In genomic region chr1:23692308-23692871, GRCh38 we compare ENCODE assay signal across 8 cellular contexts. TPM values are rescaled to one million over a fixed set of nuclear protein-coding genes. Genes with fewer than 3 reads are reported as not detected.
A peak's percentile ranks its signal among the peaks of the same experiment; 100 is the strongest.
DNase-seq lines count a peak whose midpoint lies in the region; ATAC-seq, FAIRE-seq and TF ChIP-seq lines count a peak whose summit lies in the region.

No MANE protein-coding gene starts in this region.

- peaks cover 42% of the 10 kb centered on the region for H3K4me1 Mint-ChIP-seq in astrocyte (ENCODE audit: low read depth, unreplicated experiment)

- peak overlapping the region; percentile 95 for H3K4me2 ChIP-seq in astrocyte (ENCODE audit: low read length)

- H3K36me3 ChIP-seq in astrocyte (ENCODE audit: insufficient read depth, low read length) (peaks cover 44% of the 10 kb centered on the region), lung (ENCODE audit: control insufficient read depth in 2 of 2, insufficient read depth in 2 of 2, low read length in 2 of 2) (peaks cover 29 to 31% of the 10 kb centered on the region in 2 donors), vagina (peaks cover 0 to 35% of the 10 kb centered on the region in 2 donors)

- no peak for TF ChIP-seq POLR2A in vagina (IDR thresholded peaks at IDR 0.05)

- H3K36me3 Mint-ChIP-seq in astrocyte (ENCODE audit: low read depth, unreplicated experiment) = peaks cover 33% of the 10 kb centered on the region

- H3K79me2 ChIP-seq in astrocyte (ENCODE audit: insufficient read depth, low read length) = peaks cover 59% of the 10 kb centered on the region

- peak overlapping the region; percentile 98 for H3K27ac Mint-ChIP-seq in astrocyte (ENCODE audit: unreplicated experiment)

- no peaks in the 10 kb centered on the region for H3K27me3 ChIP-seq in astrocyte (ENCODE audit: insufficient read depth, low read length)
- no peaks in the 10 kb centered on the region for H3K27me3 ChIP-seq in lung (ENCODE audit: control insufficient read depth, insufficient read depth)
- no peaks in the 10 kb centered on the region for H3K27me3 ChIP-seq in vagina

- H3K9me3 ChIP-seq in astrocyte (ENCODE audit: insufficient read depth, low read depth, low read length) (no peaks in the 10 kb centered on the region), lung (ENCODE audit: control insufficient read depth in 2 of 2, insufficient read depth in 1 of 2, low read length in 1 of 2) (no peaks in the 10 kb centered on the region), vagina (no peaks in the 10 kb centered on the region)

- H2AFZ ChIP-seq in astrocyte (ENCODE audit: low read depth, low read length) = no peak overlapping the region

- TF ChIP-seq CTCF in astrocyte (IDR thresholded peaks at IDR 0.05; ENCODE audit: insufficient read depth, low read depth, low read length) (no peak), lung (IDR thresholded peaks at IDR 0.05; ENCODE audit: control extremely low read depth, extremely low read depth) (no peak), vagina (IDR thresholded peaks at IDR 0.05) (no peak)

- H3K4me3 Mint-ChIP-seq in astrocyte (ENCODE audit: unreplicated experiment) = peak overlapping the region; percentile 98

- H3K9ac ChIP-seq in astrocyte (ENCODE audit: low read length) = peak overlapping the region; percentile 96

- H3K4me1 ChIP-seq in astrocyte (ENCODE audit: insufficient read depth, low read length) = peaks cover 34% of the 10 kb centered on the region
- peaks cover 2 to 19% of the 10 kb centered on the region in 2 donors for H3K4me1 ChIP-seq in lung (ENCODE audit: control insufficient read depth in 2 of 2, insufficient read depth in 2 of 2, low read length in 2 of 2)
- peaks cover 45% of the 10 kb centered on the region for H3K4me1 ChIP-seq in vagina

- no peaks in the 10 kb centered on the region for H3K27me3 Mint-ChIP-seq in astrocyte (ENCODE audit: low read depth, unreplicated experiment)

- peak overlapping the region; percentile 97 for H3K4me3 ChIP-seq in astrocyte (ENCODE audit: insufficient read depth, low read depth, low read length)
- peak overlapping the region; percentile 85 for H3K4me3 ChIP-seq in lung
- H3K4me3 ChIP-seq in vagina = peak overlapping the region; percentile 88 to 99

- peak; percentile 19 for DNase-seq in stimulated activated CD4-positive, alpha-beta T cell treated with anti-CD3 and anti-CD28 coated beads, Interleukin-4, amount 100 ng/mL, for 1 hour
- DNase-seq in stimulated activated CD4-positive, alpha-beta T cell treated with anti-CD3 and anti-CD28 coated beads, Interleukin-2, amount 100 ng/mL, for 48 hours = no peak
- DNase-seq in astrocyte (ENCODE audit: low read depth) (no peak), lung (ENCODE audit: low spot score) (no peak), vagina (ENCODE audit: extremely low spot score in 2 of 2) (no peak), A172 (ENCODE audit: low spot score) (no peak), ureter (ENCODE audit: low spot score) (no peak)

- FAIRE-seq in astrocyte (lab: Jason Lieb, UNC) = no peak

- no peaks in the 10 kb centered on the region for H3K9me3 Mint-ChIP-seq in astrocyte (ENCODE audit: unreplicated experiment)

- WGBS in lung, 2 donors = 10 to 14% methylated on average over 17 of the region's 17 CpGs

- H4K20me1 ChIP-seq in astrocyte (ENCODE audit: insufficient read depth, low read length) = peaks cover 55% of the 10 kb centered on the region

- intact Hi-C loops in vagina (cut with DNase I) = no loop called here

- peak overlapping the region; percentile 93 for H3K27ac ChIP-seq in astrocyte (ENCODE audit: low read depth, low read length)
- H3K27ac ChIP-seq in lung (ENCODE audit: low read depth in 1 of 2, low read length in 1 of 2) = peak overlapping the region; percentile 62 to 90
- H3K27ac ChIP-seq in vagina = peak overlapping the region; percentile 92

- ATAC-seq in lung (ENCODE audit: insufficient read depth, low FRiP score) (no peak), HG02981 (IDR thresholded peaks at IDR 0.05; ENCODE audit: unreplicated experiment) (no peak)

RNA-seq across cellular contexts. Expression of gene RPL11, which starts 0.8 kb away (rescaled TPM):
- total RNA-seq in astrocyte (737 and 804 TPM in 2 replicates), lung (1,000 to 10,000 TPM in 1 of 2 donors, 100 to 1,000 TPM in 1; 775 to 1,368 TPM), vagina (948 TPM), ureter (1,350 TPM)
- 1,000 to 10,000 TPM; 1,517 to 3,087 TPM for polyA plus RNA-seq in lung
- total RNA-seq in A172 (2014; rRNA removed; shearing (Covaris generic)) = 609 and 964 TPM in 2 replicates

RNA-seq across cellular contexts. Expression of gene ELOA, which starts 50.9 kb away (rescaled TPM):
- 58.1 and 62.2 TPM in 2 replicates for total RNA-seq in astrocyte
- total RNA-seq in lung = 10 to 100 TPM; 36.2 to 65.0 TPM
- polyA plus RNA-seq in lung = 10 to 100 TPM; 24.0 to 27.3 TPM
- 25.5 TPM for total RNA-seq in vagina
- total RNA-seq in A172 (2014; rRNA removed; shearing (Covaris generic)) = 28.1 and 29.4 TPM in 2 replicates
- total RNA-seq in ureter = 45.6 TPM
